In genomic region chr5:57442080-57442839, GRCh38 we compare ENCODE assay signal across 10 cellular contexts. TPM values are rescaled to one million over a fixed set of nuclear protein-coding genes. Genes with fewer than 3 reads are reported as not detected.
A peak's percentile ranks its signal among the peaks of the same experiment; 100 is the strongest.
DNase-seq lines count a peak whose midpoint lies in the region; ATAC-seq and TF ChIP-seq lines count a peak whose summit lies in the region.
"Had no signal": no experiment of that assay in that cellular context is flagged by ENCODE, and none has a peak within 500 bp of the region (broad histone marks: within the 10 kb centered on the region; RNA-seq: fewer than 3 reads in every experiment).

No MANE protein-coding gene starts in this region.

- no peaks in the 10 kb centered on the region for H3K9me3 ChIP-seq in adrenal gland (replicated peaks in 1 of 3)

- no peak for TF ChIP-seq POLR2A in adrenal gland (IDR thresholded peaks at IDR 0.05)

- H3K27ac ChIP-seq in adrenal gland, result no peak overlapping the region

- no peak overlapping the region for H3K4me3 ChIP-seq in adrenal gland

- peaks cover 9 to 36% (median 14%) of the 10 kb centered on the region in 3 donors for H3K4me1 Mint-ChIP-seq in naive B cell

- no peaks in the 10 kb centered on the region for H3K9me3 Mint-ChIP-seq in naive B cell

- H3K27ac Mint-ChIP-seq in naive B cell, result peak overlapping the region in 1 of 6 donors; percentile 88
- H3K27ac Mint-ChIP-seq: activated naive CD8-positive, alpha-beta T cell had no signal

- intact Hi-C loops in adrenal gland (cut with DNase I), result no loop called here

- peak; percentile 97 for DNase-seq in GM04503 (ENCODE audit: low read depth)
- DNase-seq in astrocyte of the hippocampus (ENCODE audit: low read depth, low spot score), result peak; percentile 91
- peak; percentile 11 for DNase-seq in naive B cell
- DNase-seq in germinal center (ENCODE audit: low spot score), result no peak
- DNase-seq in adrenal gland, result no peak
- DNase-seq: stimulated activated naive CD4-positive, alpha-beta T cell had no signal

- no peak for TF ChIP-seq CTCF in adrenal gland (IDR thresholded peaks at IDR 0.05)

- peaks cover 0 to 8% (median 0%) of the 10 kb centered on the region in 3 donors for H3K27me3 Mint-ChIP-seq in naive B cell

- no peaks in the 10 kb centered on the region for H3K36me3 Mint-ChIP-seq in naive B cell
- H3K36me3 Mint-ChIP-seq: activated naive CD8-positive, alpha-beta T cell had no signal

- peaks cover 0 to 3% of the 10 kb centered on the region in 2 donors for H3K4me1 ChIP-seq in adrenal gland (replicated peaks in 1 of 2)

- ATAC-seq in HG02642 (IDR thresholded peaks at IDR 0.05; ENCODE audit: poor library complexity, unreplicated experiment), result peak; percentile 65
- ATAC-seq in naive B cell (ENCODE audit: low read depth in 2 of 2), result peak in 1 of 2 donors; percentile 68
- ATAC-seq in HG03097 (IDR thresholded peaks at IDR 0.05; ENCODE audit: low FRiP score, unreplicated experiment), result no peak
- no peak for ATAC-seq in HG03159 (IDR thresholded peaks at IDR 0.05; ENCODE audit: unreplicated experiment)

- H3K36me3 ChIP-seq in adrenal gland (replicated peaks in 1 of 2), result no peaks in the 10 kb centered on the region

- no peaks in the 10 kb centered on the region for H3K27me3 ChIP-seq in adrenal gland

- H3K4me3 Mint-ChIP-seq in naive B cell, result peak overlapping the region in 2 of 8 donors; percentile 18 to 78
- H3K4me3 Mint-ChIP-seq: activated naive CD8-positive, alpha-beta T cell had no signal

- WGBS in adrenal gland, 4 donors, result 71 to 78% (median 74%) methylated on average over 4 of the region's 4 CpGs

RNA-seq across cellular contexts. Expression of gene ACTBL2, which starts 40.4 kb away (rescaled TPM):
- polyA plus RNA-seq in naive B cell (ENCODE audit: low read depth in 6 of 6) (not detected), adrenal gland (not detected)
- not detected for total RNA-seq in adrenal gland

Comparison
In these comparisons a context has a peak if more than half of its experiments do, and no peak if none do; other contexts are left out.
1. DNase-seq: peak in GM04503 (single experiment), astrocyte of the hippocampus (single experiment) and naive B cell (single experiment); none in germinal center (single experiment) and adrenal gland (0 of 7).